ENCODE assay signal across 16 cellular contexts in genomic region chr15:31801152-31801551, GRCh38.
A peak's percentile ranks its signal among the peaks of the same experiment; 100 is the strongest.
DNase-seq lines count a peak whose midpoint lies in the region; ATAC-seq and TF ChIP-seq lines count a peak whose summit lies in the region.
"Had no signal": no experiment of that assay in that cellular context is flagged by ENCODE, and none has a peak within 500 bp of the region (broad histone marks: within the 10 kb centered on the region; RNA-seq: fewer than 3 reads in every experiment).

No MANE protein-coding gene starts in this region.

- DNase-seq in AG10803 (ENCODE audit: low read depth) (peak; percentile 11), GM23248 (peak; percentile 58), cerebellum (ENCODE audit: low spot score) (peak; percentile 49), lower lobe of right lung (peak; percentile 49), Peyer's patch (no peak), type B pancreatic cell (ENCODE audit: extremely low spot score, unreplicated experiment) (no peak)
- DNase-seq: foreskin keratinocyte; NCI-H1436; sigmoid colon; stimulated activated CD4-positive, alpha-beta T cell treated with anti-CD3 and anti-CD28 coated beads, Interleukin-2, amount 100 ng/mL, for 48 hours; T-helper 1 cell; WERI-Rb-1 had no signal

- intact Hi-C loops in lower lobe of right lung (cut with DNase I): no loop called here

- H3K4me1 ChIP-seq in GM23248 (ENCODE audit: insufficient read depth): no peaks in the 10 kb centered on the region
- no peaks in the 10 kb centered on the region for H3K4me1 ChIP-seq in lower lobe of right lung
- no peaks in the 10 kb centered on the region for H3K4me1 ChIP-seq in Peyer's patch
- H3K4me1 ChIP-seq: foreskin keratinocyte, sigmoid colon had no signal

- no peaks in the 10 kb centered on the region for H3K27me3 ChIP-seq in GM23248 (replicated peaks; ENCODE audit: insufficient read depth)
- H3K27me3 ChIP-seq in lower lobe of right lung (ENCODE audit: low read depth): no peaks in the 10 kb centered on the region
- H3K27me3 ChIP-seq in Peyer's patch: no peaks in the 10 kb centered on the region
- H3K27me3 ChIP-seq: foreskin keratinocyte, sigmoid colon had no signal

- in situ Hi-C loops in GM23248 (cut with MboI): no loop called here

- no peak overlapping the region for H3K4me2 ChIP-seq in GM23248 (ENCODE audit: unreplicated experiment)

- no peak for TF ChIP-seq POLR2A in Peyer's patch (IDR thresholded peaks at IDR 0.05)

- no peak overlapping the region for H3K27ac ChIP-seq in GM23248
- no peak overlapping the region for H3K27ac ChIP-seq in lower lobe of right lung
- no peak overlapping the region for H3K27ac ChIP-seq in Peyer's patch
- H3K27ac ChIP-seq: foreskin keratinocyte, sigmoid colon, WERI-Rb-1 had no signal

- H3K9ac ChIP-seq in GM23248: no peak overlapping the region

- no peak overlapping the region for H2AFZ ChIP-seq in GM23248

- 37 to 38% methylated on average over 5 of the region's 5 CpGs for WGBS in GM23248 (ENCODE audit: low coverage in 1 of 2, low lambda C conversion rate in 2 of 2, missing lambda C conversion rate in 2 of 2), 2 experiments

- H3K27ac Mint-ChIP-seq in type B pancreatic cell: no peak overlapping the region
- H3K27ac Mint-ChIP-seq: memory B cell had no signal

- ATAC-seq in lower lobe of right lung (peak in 1 of 2 donors; percentile 39), HG03159 (IDR thresholded peaks at IDR 0.05; ENCODE audit: unreplicated experiment) (no peak), HG03457 (IDR thresholded peaks at IDR 0.05; ENCODE audit: unreplicated experiment) (no peak)
- ATAC-seq: foreskin keratinocyte, Panc1 had no signal

- no peaks in the 10 kb centered on the region for H3K36me3 ChIP-seq in GM23248 (ENCODE audit: low read depth)
- H3K36me3 ChIP-seq in lower lobe of right lung: no peaks in the 10 kb centered on the region
- H3K36me3 ChIP-seq in Peyer's patch: no peaks in the 10 kb centered on the region
- H3K36me3 ChIP-seq: sigmoid colon, WERI-Rb-1 had no signal

- no peaks in the 10 kb centered on the region for H3K9me3 Mint-ChIP-seq in type B pancreatic cell
- H3K9me3 Mint-ChIP-seq: memory B cell had no signal

- no peaks in the 10 kb centered on the region for H3K9me2 ChIP-seq in GM23248 (ENCODE audit: insufficient read depth)

- H4K20me1 ChIP-seq in GM23248 (ENCODE audit: insufficient read depth): no peaks in the 10 kb centered on the region

- no peaks in the 10 kb centered on the region for H3K27me3 Mint-ChIP-seq in type B pancreatic cell
- H3K27me3 Mint-ChIP-seq: memory B cell had no signal

- H3K9me3 ChIP-seq in GM23248 (ENCODE audit: low read depth) (no peaks in the 10 kb centered on the region), lower lobe of right lung (no peaks in the 10 kb centered on the region), Peyer's patch (no peaks in the 10 kb centered on the region)
- H3K9me3 ChIP-seq: sigmoid colon had no signal

- H3K36me3 Mint-ChIP-seq in type B pancreatic cell: no peaks in the 10 kb centered on the region
- H3K36me3 Mint-ChIP-seq: memory B cell had no signal

- no peak overlapping the region for H3K4me3 Mint-ChIP-seq in type B pancreatic cell
- H3K4me3 Mint-ChIP-seq: memory B cell had no signal

- no peak overlapping the region for H3K4me3 ChIP-seq in AG10803 (ENCODE audit: low read length)
- no peak overlapping the region for H3K4me3 ChIP-seq in GM23248
- H3K4me3 ChIP-seq in lower lobe of right lung: no peak overlapping the region
- no peak overlapping the region for H3K4me3 ChIP-seq in Peyer's patch
- H3K4me3 ChIP-seq: sigmoid colon had no signal

- no peaks in the 10 kb centered on the region for H3K4me1 Mint-ChIP-seq in type B pancreatic cell (ENCODE audit: unreplicated experiment)
- H3K4me1 Mint-ChIP-seq: memory B cell had no signal

- TF ChIP-seq CTCF in AG10803 (conservative IDR thresholded peaks at IDR 0.05; ENCODE audit: low read length) (no peak), lower lobe of right lung (IDR thresholded peaks at IDR 0.05) (no peak), Peyer's patch (IDR thresholded peaks at IDR 0.05) (no peak), type B pancreatic cell (conservative IDR thresholded peaks at IDR 0.05) (no peak)

- no peaks in the 10 kb centered on the region for H3F3A ChIP-seq in GM23248 (ENCODE audit: insufficient read depth)

- H3K79me2 ChIP-seq in GM23248 (ENCODE audit: insufficient read depth): no peaks in the 10 kb centered on the region

Comparison
In these comparisons a context has a peak if more than half of its experiments do, and no peak if none do; other contexts are left out.
1. DNase-seq: peak in AG10803 (single experiment), GM23248 (single experiment), cerebellum (single experiment) and lower lobe of right lung (single experiment); none in Peyer's patch (0 of 3) and type B pancreatic cell (single experiment).